In genomic region chr19:2329528-2329927, GRCh38 we compare ENCODE assay signal across 9 cellular contexts. TPM values are rescaled to one million over a fixed set of nuclear protein-coding genes. Genes with fewer than 3 reads are reported as not detected.
DNase-seq lines count a peak whose midpoint lies in the region; ATAC-seq and TF ChIP-seq lines count a peak whose summit lies in the region.
"Had no signal": no experiment of that assay in that cellular context is flagged by ENCODE, and none has a peak within 500 bp of the region (broad histone marks: within the 10 kb centered on the region; RNA-seq: fewer than 3 reads in every experiment).

No MANE protein-coding gene starts in this region.

- CTCF ChIA-PET in activated CD4-positive, alpha-beta T cell treated with anti-CD3 and anti-CD28 coated beads for 36 hours (lab: Charles Lee): interaction anchor here (0.5 kb wide), 1 partner anchor 76 kb away, joined by 3 read pairs; no protein-coding TSS in a partner anchor
- CTCF ChIA-PET in activated B cell treated with CpG ODN at 0.5 μM for 24 hours (lab: Charles Lee): no interaction called here

- H3K27ac ChIP-seq in iPS-20b (ENCODE audit: low read length) (no peak overlapping the region), substantia nigra (ENCODE audit: low read depth, low read length, poor library complexity, severe bottlenecking) (peak overlapping the region; percentile 30)

- H3K27me3 ChIP-seq in iPS-20b (ENCODE audit: insufficient read depth, low read length): no peaks in the 10 kb centered on the region

- peaks cover 21% of the 10 kb centered on the region for H3K4me1 ChIP-seq in iPS-20b (ENCODE audit: insufficient read depth, low read length)

- no peak for TF ChIP-seq CTCF in activated B cell treated with CpG ODN at 0.5 μM for 24 hours (IDR thresholded peaks at IDR 0.05)

- H3K4me3 Mint-ChIP-seq in activated CD4-positive, alpha-beta T cell treated with anti-CD3 and anti-CD28 coated beads for 36 hours: peak overlapping the region; percentile 98
- peak overlapping the region; percentile 100 for H3K4me3 Mint-ChIP-seq in activated B cell treated with CpG ODN at 0.5 μM for 24 hours

- intact Hi-C loops in activated CD4-positive, alpha-beta T cell treated with anti-CD3 and anti-CD28 coated beads for 36 hours (cut with DNase I, micrococcal nuclease): loop anchor here in 1 of 2 experiments (2.0 to 5.0 kb wide), 4 partner anchors 127 to 1178 kb away; partner anchors contain the start of genes BTBD2, FZR1 and LMNB2
- intact Hi-C loops in activated B cell treated with CpG ODN at 0.5 μM for 24 hours (cut with micrococcal nuclease): loop anchor here (5.0 kb wide), 1 partner anchor 177 kb away; the partner anchor contains the start of gene AP3D1

- POLR2A ChIA-PET in activated CD4-positive, alpha-beta T cell treated with anti-CD3 and anti-CD28 coated beads for 36 hours (lab: Charles Lee): no interaction called here
- POLR2A ChIA-PET in activated B cell treated with CpG ODN at 0.5 μM for 24 hours (lab: Charles Lee): interaction anchor here (0.6 to 2.7 kb wide), 3 partner anchors 11 to 91 kb away, joined by 6 to 19 read pairs (median 7); no protein-coding TSS in a partner anchor

- H3K36me3 ChIP-seq in iPS-20b (ENCODE audit: insufficient read depth, low read depth, low read length): peaks cover 12% of the 10 kb centered on the region; the same call in 1 of the 2 replicates

- H3K27ac Mint-ChIP-seq in activated CD4-positive, alpha-beta T cell treated with anti-CD3 and anti-CD28 coated beads for 36 hours: peak overlapping the region; percentile 85
- peak overlapping the region; percentile 81 for H3K27ac Mint-ChIP-seq in activated B cell treated with CpG ODN at 0.5 μM for 24 hours

- no peak for ATAC-seq in activated CD4-positive, alpha-beta T cell treated with anti-CD3 and anti-CD28 coated beads for 36 hours
- no peak for ATAC-seq in activated B cell treated with CpG ODN at 0.5 μM for 24 hours (ENCODE audit: low read depth)

- no peaks in the 10 kb centered on the region for H3K9me3 ChIP-seq in iPS-20b (ENCODE audit: insufficient read depth, low read depth, low read length)

- H3K4me3 ChIP-seq in iPS-20b (ENCODE audit: low read length): peak overlapping the region; percentile 98

- H3K9me3 Mint-ChIP-seq in activated CD4-positive, alpha-beta T cell treated with anti-CD3 and anti-CD28 coated beads for 36 hours (ENCODE audit: low read depth): no peaks in the 10 kb centered on the region
- no peaks in the 10 kb centered on the region for H3K9me3 Mint-ChIP-seq in activated B cell treated with CpG ODN at 0.5 μM for 24 hours

- H3K27me3 Mint-ChIP-seq in activated CD4-positive, alpha-beta T cell treated with anti-CD3 and anti-CD28 coated beads for 36 hours: no peaks in the 10 kb centered on the region
- H3K27me3 Mint-ChIP-seq in activated B cell treated with CpG ODN at 0.5 μM for 24 hours: no peaks in the 10 kb centered on the region

- H3K4me1 Mint-ChIP-seq in activated CD4-positive, alpha-beta T cell treated with anti-CD3 and anti-CD28 coated beads for 36 hours: peaks cover 66% of the 10 kb centered on the region
- H3K4me1 Mint-ChIP-seq in activated B cell treated with CpG ODN at 0.5 μM for 24 hours: peaks cover 86% of the 10 kb centered on the region

- H3K9ac ChIP-seq in iPS-20b (ENCODE audit: low read depth, low read length): peak overlapping the region; percentile 95

- DNase-seq in activated CD4-positive, alpha-beta T cell treated with anti-CD3 and anti-CD28 coated beads for 36 hours: no peak
- DNase-seq in activated CD4-positive, alpha-beta T cell treated with anti-CD3 and anti-CD28 coated beads, Interleukin-2, amount 50 U/mL, for 48 hours: no peak
- DNase-seq in activated B cell treated with CpG ODN at 0.5 μM for 24 hours (no peak), substantia nigra (lab: John Stamatoyannopoulos, UW) (peak in 2 of 49 donors; percentile 14 to 25), NCI-H524 treated with DMSO at 0.1 percent for 48 hours (lab: John Stamatoyannopoulos, UW) (no peak), A172 (ENCODE audit: low spot score) (no peak)
- no peak for DNase-seq in activated CD4-positive, alpha-beta T cell treated with anti-CD3 and anti-CD28 coated beads, Interleukin-2, amount 50 U/mL, for 1 hour

- H3K36me3 Mint-ChIP-seq in activated CD4-positive, alpha-beta T cell treated with anti-CD3 and anti-CD28 coated beads for 36 hours (ENCODE audit: low read depth): peaks cover 29% of the 10 kb centered on the region
- peaks cover 32% of the 10 kb centered on the region for H3K36me3 Mint-ChIP-seq in activated B cell treated with CpG ODN at 0.5 μM for 24 hours (ENCODE audit: low read depth)

RNA-seq across cellular contexts. Expression of gene SPPL2B, which starts 1.0 kb away (rescaled TPM):
- total RNA-seq in activated CD4-positive, alpha-beta T cell treated with anti-CD3 and anti-CD28 coated beads for 36 hours: 10 to 100 TPM; 37.7 to 48.5 TPM
- 112 and 142 TPM in 2 replicates for total RNA-seq in activated B cell treated with CpG ODN at 0.5 μM for 24 hours
- total RNA-seq in A172 (2014; rRNA removed; shearing (Covaris generic)): 51.9 and 60.7 TPM in 2 replicates

RNA-seq across cellular contexts. Expression of gene LSM7, which starts 1.1 kb away (rescaled TPM):
- 100 to 1,000 TPM; 113 to 134 TPM for total RNA-seq in activated CD4-positive, alpha-beta T cell treated with anti-CD3 and anti-CD28 coated beads for 36 hours
- total RNA-seq in activated B cell treated with CpG ODN at 0.5 μM for 24 hours: 149 and 152 TPM in 2 replicates
- 493 and 592 TPM in 2 replicates for total RNA-seq in A172 (2014; rRNA removed; shearing (Covaris generic))

RNA-seq across cellular contexts. Expression of gene LINGO3, which starts 21.6 kb away (rescaled TPM):
- not detected for total RNA-seq in activated CD4-positive, alpha-beta T cell treated with anti-CD3 and anti-CD28 coated beads for 36 hours
- total RNA-seq in activated B cell treated with CpG ODN at 0.5 μM for 24 hours: 0.88 and 1.4 TPM in 2 replicates
- total RNA-seq in A172 (2014; rRNA removed; shearing (Covaris generic)): not detected in 2 replicates
- total RNA-seq: M059J had no signal

RNA-seq across cellular contexts. Expression of gene TMPRSS9, which starts 30.5 kb away (rescaled TPM):
- total RNA-seq in activated CD4-positive, alpha-beta T cell treated with anti-CD3 and anti-CD28 coated beads for 36 hours: not detected
- not detected in 2 replicates for total RNA-seq in activated B cell treated with CpG ODN at 0.5 μM for 24 hours
- total RNA-seq in A172 (2014; rRNA removed; shearing (Covaris generic)): not detected in 2 replicates
- total RNA-seq: M059J had no signal

RNA-seq across cellular contexts. Expression of gene PEAK3, which starts 47.6 kb away (rescaled TPM):
- not detected for total RNA-seq in activated CD4-positive, alpha-beta T cell treated with anti-CD3 and anti-CD28 coated beads for 36 hours
- 0.09 TPM in 1 of 2 replicates, not detected in the other for total RNA-seq in activated B cell treated with CpG ODN at 0.5 μM for 24 hours
- 0.22 and 1.7 TPM in 2 replicates for total RNA-seq in A172 (2014; rRNA removed; shearing (Covaris generic))
- total RNA-seq: M059J had no signal
